In the genomic region with DNA sequence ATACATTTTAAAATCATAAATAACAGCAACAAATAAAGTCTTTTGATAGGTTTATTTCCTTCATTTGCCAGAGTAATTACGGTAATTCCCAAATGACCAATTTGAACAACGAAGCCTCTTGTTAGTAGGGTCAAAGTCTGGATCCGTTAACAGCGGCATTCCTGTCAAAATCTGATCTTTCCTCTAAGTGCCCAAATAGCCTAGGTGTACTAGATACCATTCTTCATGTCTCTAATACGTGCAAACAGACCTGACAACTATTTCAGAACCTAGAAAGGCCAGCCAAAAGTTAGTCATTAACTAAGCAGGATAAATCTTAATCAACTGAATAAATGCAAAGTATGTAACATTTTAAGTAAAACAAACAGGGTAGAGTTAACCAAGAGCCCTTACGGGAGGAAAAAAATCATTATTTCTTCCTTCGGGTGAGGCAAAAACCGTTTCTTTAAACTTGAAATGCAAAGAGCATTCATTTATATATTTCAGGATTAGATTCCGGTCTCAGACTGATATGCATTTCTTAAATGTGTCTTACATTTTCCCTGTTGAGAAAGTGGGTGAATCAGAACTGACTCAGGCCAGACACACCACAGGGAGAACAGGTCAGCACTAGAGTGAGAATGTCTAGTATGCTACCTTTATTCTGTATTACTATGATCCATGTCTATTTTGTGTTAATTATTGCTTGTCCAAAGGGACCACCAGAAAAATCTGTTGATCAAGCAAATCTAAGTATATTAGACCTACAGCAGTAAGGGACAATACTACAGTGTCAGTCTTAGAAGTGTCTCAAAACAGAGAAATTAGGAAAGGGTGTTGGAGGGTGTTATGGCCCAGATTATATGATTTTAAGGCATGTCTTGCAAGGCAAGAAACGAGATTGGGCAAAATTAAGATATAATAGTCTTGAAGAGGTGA, we compare ENCODE assay signal across 15 cellular contexts.
DNase-seq lines count a peak whose midpoint lies in the region; ATAC-seq, FAIRE-seq and TF ChIP-seq lines count a peak whose summit lies in the region.
"Had no signal": no experiment of that assay in that cellular context is flagged by ENCODE, and none has a peak within 500 bp of the region (broad histone marks: within the 10 kb centered on the region; RNA-seq: fewer than 3 reads in every experiment).

No MANE protein-coding gene starts in this region.

- ATAC-seq in HepG2 (peak; percentile 63), GM18870 (IDR thresholded peaks at IDR 0.05; ENCODE audit: unreplicated experiment) (no peak), GM21381 (IDR thresholded peaks at IDR 0.05; ENCODE audit: unreplicated experiment) (no peak), HG02870 (IDR thresholded peaks at IDR 0.05; ENCODE audit: unreplicated experiment) (no peak)
- ATAC-seq: activated naive CD4-positive, alpha-beta T cell treated with anti-CD3 and anti-CD28 coated beads, Interleukin-2, amount 50 U/mL, for 72 hours had no signal

- H3K4me3 ChIP-seq in choroid plexus epithelial cell (ENCODE audit: low read depth, low read length), result no peak overlapping the region
- peak overlapping the region in 2 of 3 experiments; percentile 1 to 24; a peak in 1 of 6 replicates for H3K4me3 ChIP-seq in HepG2 (replicated peaks in 1 of 3; ENCODE audit: insufficient read depth in 1 of 3, low read depth in 2 of 3, low read length in 3 of 3)

- peak overlapping the region; percentile 62 for H3K27ac ChIP-seq in HepG2 (ENCODE audit: extremely low read length, insufficient read depth, low read length)

- CTCF ChIA-PET in HepG2 (lab: Yijun Ruan, JAX; ENCODE audit: low intra/inter-chr PET ratio, low total read pairs), result no interaction called here

- peak in 1 of 2 experiments; percentile 65; a peak in 2 of 4 replicates for TF ChIP-seq EP300 in HepG2 (IDR thresholded peaks at IDR 0.05; ENCODE audit: low read depth in 2 of 2, low read length in 2 of 2)
- no peak for TF ChIP-seq EP300 in HepG2 (CRISPR knock-in tag; IDR thresholded peaks at IDR 0.05; ENCODE audit: borderline replicate concordance)

- intact Hi-C loops in HepG2 (cut with micrococcal nuclease; ENCODE audit: unreplicated experiment), result no loop called here

- H3K4me2 ChIP-seq in HepG2 (ENCODE audit: low read depth, low read length), result peak overlapping the region; percentile 73

- peak; percentile 73 for FAIRE-seq in HepG2 (lab: Jason Lieb, UNC)
- FAIRE-seq: urothelium cell line had no signal

- no peaks in the 10 kb centered on the region for H3K79me2 ChIP-seq in HepG2 (ENCODE audit: insufficient read depth, low read length)

- no peak overlapping the region for H2AFZ ChIP-seq in HepG2 (ENCODE audit: low read length)

- TF ChIP-seq CTCF in choroid plexus epithelial cell (conservative IDR thresholded peaks at IDR 0.05; ENCODE audit: low read depth, low read length) (no peak), HepG2 (CRISPR knock-in tag; IDR thresholded peaks at IDR 0.05) (no peak)

- H3K27me3 ChIP-seq in HepG2 (ENCODE audit: control insufficient read depth in 1 of 2, insufficient read depth in 2 of 2, low read length in 2 of 2), result no peaks in the 10 kb centered on the region
- H3K27me3 ChIP-seq: BE2C had no signal

- POLR2A ChIA-PET in HepG2 (lab: Yijun Ruan, JAX), result no interaction called here

- H3K36me3 ChIP-seq in HepG2 (replicated peaks in 1 of 2; ENCODE audit: control insufficient read depth in 1 of 2, insufficient read depth in 2 of 2, low read length in 2 of 2), result no peaks in the 10 kb centered on the region
- H3K36me3 ChIP-seq: BE2C had no signal

- WGBS in HepG2 (ENCODE audit: low lambda C conversion rate), result 11% methylated on average over 10 of the region's 10 CpGs

- TF ChIP-seq POLR2A in HepG2 (IDR thresholded peaks at IDR 0.05; ENCODE audit: insufficient read depth in 1 of 2, low read depth in 2 of 2, low read length in 2 of 2), result no peak

- in situ Hi-C loops in HepG2 (cut with HindIII; ENCODE audit: extremely low pct_ligation_motif_present, low pct_unique_long_range_greater_than_20kb), result no loop called here

- H3K9ac ChIP-seq in HepG2 (ENCODE audit: insufficient read depth, low read depth, low read length), result no peak overlapping the region

- H4K20me1 ChIP-seq in HepG2 (ENCODE audit: insufficient read depth, low read length), result no peaks in the 10 kb centered on the region

- no peak for TF ChIP-seq RAD21 in HepG2 (CRISPR knock-in tag; IDR thresholded peaks at IDR 0.05)

- H3K4me1 ChIP-seq in HepG2 (ENCODE audit: insufficient read depth, low read length), result peaks cover 81% of the 10 kb centered on the region
- H3K4me1 ChIP-seq: BE2C had no signal

- DNase-seq in AG08396 (ENCODE audit: low spot score) (peak; percentile 60), NCI-H226 (peak; percentile 76), choroid plexus epithelial cell (ENCODE audit: low read depth) (peak; percentile 90), HepG2 (ENCODE audit: low spot score) (peak; percentile 77)
- DNase-seq in activated naive CD4-positive, alpha-beta T cell (lab: John Stamatoyannopoulos, UW), result no peak
- DNase-seq: activated CD4-positive, alpha-beta T cell treated with anti-CD3 and anti-CD28 coated beads, Interleukin-2, amount 50 U/mL, for 4 hours; BE2C; GF-D8; NCI-H1694; NK-92 treated with Interleukin-12 subunit alpha and Interleukin-12 subunit beta, amount 100 ng/mL, for 24 hours had no signal

- H3K9me3 ChIP-seq in HepG2 (ENCODE audit: low read length), result no peaks in the 10 kb centered on the region
- H3K9me3 ChIP-seq: BE2C had no signal

- no TSS peak for BruUV-seq in HepG2 (replicated peaks; lab: Mats Ljungman, UMichigan)

TF ChIP-seq in HepG2, 621 proteins besides CTCF, POLR2A, EP300 and RAD21 (continues in another document):
- TF ChIP-seq, protein P1, sequence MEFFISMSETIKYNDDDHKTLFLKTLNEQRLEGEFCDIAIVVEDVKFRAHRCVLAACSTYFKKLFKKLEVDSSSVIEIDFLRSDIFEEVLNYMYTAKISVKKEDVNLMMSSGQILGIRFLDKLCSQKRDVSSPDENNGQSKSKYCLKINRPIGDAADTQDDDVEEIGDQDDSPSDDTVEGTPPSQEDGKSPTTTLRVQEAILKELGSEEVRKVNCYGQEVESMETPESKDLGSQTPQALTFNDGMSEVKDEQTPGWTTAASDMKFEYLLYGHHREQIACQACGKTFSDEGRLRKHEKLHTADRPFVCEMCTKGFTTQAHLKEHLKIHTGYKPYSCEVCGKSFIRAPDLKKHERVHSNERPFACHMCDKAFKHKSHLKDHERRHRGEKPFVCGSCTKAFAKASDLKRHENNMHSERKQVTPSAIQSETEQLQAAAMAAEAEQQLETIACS (CRISPR knock-in tag; IDR thresholded peaks at IDR 0.05), result no peak
- TF ChIP-seq ZNF256 (CRISPR knock-in tag; conservative IDR thresholded peaks at IDR 0.05) (no peak), NRL (CRISPR knock-in tag; IDR thresholded peaks at IDR 0.05; ENCODE audit: borderline replicate concordance) (no peak), TBX2 (CRISPR knock-in tag; IDR thresholded peaks at IDR 0.05; ENCODE audit: borderline replicate concordance) (peak; percentile 76; the same call in 1 of the 2 replicates), NFE2 (CRISPR knock-in tag; IDR thresholded peaks at IDR 0.05) (no peak), HDAC1 (CRISPR knock-in tag; IDR thresholded peaks at IDR 0.05) (0 out of 2 replicates have a peak, but pooled peaks have one; percentile 28), MEIS2 (CRISPR knock-in tag; IDR thresholded peaks at IDR 0.05) (0 out of 2 replicates have a peak, but pooled peaks have one; percentile 44)
- TF ChIP-seq, protein P2, sequence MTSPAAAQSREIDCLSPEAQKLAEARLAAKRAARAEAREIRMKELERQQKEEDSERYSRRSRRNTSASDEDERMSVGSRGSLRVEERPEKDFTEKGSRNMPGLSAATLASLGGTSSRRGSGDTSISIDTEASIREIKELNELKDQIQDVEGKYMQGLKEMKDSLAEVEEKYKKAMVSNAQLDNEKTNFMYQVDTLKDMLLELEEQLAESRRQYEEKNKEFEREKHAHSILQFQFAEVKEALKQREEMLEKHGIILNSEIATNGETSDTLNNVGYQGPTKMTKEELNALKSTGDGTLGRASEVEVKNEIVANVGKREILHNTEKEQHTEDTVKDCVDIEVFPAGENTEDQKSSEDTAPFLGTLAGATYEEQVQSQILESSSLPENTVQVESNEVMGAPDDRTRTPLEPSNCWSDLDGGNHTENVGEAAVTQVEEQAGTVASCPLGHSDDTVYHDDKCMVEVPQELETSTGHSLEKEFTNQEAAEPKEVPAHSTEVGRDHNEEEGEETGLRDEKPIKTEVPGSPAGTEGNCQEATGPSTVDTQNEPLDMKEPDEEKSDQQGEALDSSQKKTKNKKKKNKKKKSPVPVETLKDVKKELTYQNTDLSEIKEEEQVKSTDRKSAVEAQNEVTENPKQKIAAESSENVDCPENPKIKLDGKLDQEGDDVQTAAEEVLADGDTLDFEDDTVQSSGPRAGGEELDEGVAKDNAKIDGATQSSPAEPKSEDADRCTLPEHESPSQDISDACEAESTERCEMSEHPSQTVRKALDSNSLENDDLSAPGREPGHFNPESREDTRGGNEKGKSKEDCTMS (CRISPR knock-in tag; conservative IDR thresholded peaks at IDR 0.05), result no peak
- TF ChIP-seq, protein P3, sequence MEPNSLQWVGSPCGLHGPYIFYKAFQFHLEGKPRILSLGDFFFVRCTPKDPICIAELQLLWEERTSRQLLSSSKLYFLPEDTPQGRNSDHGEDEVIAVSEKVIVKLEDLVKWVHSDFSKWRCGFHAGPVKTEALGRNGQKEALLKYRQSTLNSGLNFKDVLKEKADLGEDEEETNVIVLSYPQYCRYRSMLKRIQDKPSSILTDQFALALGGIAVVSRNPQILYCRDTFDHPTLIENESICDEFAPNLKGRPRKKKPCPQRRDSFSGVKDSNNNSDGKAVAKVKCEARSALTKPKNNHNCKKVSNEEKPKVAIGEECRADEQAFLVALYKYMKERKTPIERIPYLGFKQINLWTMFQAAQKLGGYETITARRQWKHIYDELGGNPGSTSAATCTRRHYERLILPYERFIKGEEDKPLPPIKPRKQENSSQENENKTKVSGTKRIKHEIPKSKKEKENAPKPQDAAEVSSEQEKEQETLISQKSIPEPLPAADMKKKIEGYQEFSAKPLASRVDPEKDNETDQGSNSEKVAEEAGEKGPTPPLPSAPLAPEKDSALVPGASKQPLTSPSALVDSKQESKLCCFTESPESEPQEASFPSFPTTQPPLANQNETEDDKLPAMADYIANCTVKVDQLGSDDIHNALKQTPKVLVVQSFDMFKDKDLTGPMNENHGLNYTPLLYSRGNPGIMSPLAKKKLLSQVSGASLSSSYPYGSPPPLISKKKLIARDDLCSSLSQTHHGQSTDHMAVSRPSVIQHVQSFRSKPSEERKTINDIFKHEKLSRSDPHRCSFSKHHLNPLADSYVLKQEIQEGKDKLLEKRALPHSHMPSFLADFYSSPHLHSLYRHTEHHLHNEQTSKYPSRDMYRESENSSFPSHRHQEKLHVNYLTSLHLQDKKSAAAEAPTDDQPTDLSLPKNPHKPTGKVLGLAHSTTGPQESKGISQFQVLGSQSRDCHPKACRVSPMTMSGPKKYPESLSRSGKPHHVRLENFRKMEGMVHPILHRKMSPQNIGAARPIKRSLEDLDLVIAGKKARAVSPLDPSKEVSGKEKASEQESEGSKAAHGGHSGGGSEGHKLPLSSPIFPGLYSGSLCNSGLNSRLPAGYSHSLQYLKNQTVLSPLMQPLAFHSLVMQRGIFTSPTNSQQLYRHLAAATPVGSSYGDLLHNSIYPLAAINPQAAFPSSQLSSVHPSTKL (CRISPR knock-in tag; IDR thresholded peaks at IDR 0.05), result peak; percentile 12; the same call in 1 of the 2 replicates

Comparison
In these comparisons a context has a peak if more than half of its experiments do, and no peak if none do; other contexts are left out.
1. DNase-seq: peak in AG08396 (single experiment), NCI-H226 (single experiment), choroid plexus epithelial cell (single experiment) and HepG2 (single experiment); none in activated naive CD4-positive, alpha-beta T cell (0 of 4).